In the genomic region with DNA sequence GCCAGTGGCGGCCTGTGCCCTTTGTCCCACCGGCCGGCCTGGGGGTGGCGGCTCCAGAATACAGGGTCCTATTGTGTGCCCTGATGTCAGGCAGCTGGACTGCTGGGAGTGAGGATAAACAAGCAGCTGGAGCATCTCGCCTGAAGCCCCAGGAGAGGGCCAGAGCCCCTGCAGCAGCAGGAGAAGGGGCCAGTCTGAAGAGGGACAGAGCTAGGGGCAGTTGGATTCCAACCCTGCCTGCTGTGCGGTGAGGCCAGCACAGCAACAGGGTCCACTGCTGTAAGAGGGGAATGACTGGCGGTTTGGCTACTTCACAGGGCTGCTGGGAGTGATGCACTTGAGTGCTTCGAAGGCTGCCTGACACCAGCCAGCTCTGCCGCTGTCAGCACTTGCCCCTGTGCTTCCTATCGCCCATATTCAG, we compare ENCODE assay signal across 19 cellular contexts. TPM values are rescaled to one million over a fixed set of nuclear protein-coding genes. Genes with fewer than 3 reads are reported as not detected.
DNase-seq lines count a peak whose midpoint lies in the region; ATAC-seq, FAIRE-seq and TF ChIP-seq lines count a peak whose summit lies in the region.
"Had no signal": no experiment of that assay in that cellular context is flagged by ENCODE, and none has a peak within 500 bp of the region (broad histone marks: within the 10 kb centered on the region; RNA-seq: fewer than 3 reads in every experiment).

No MANE protein-coding gene starts in this region.

- peaks cover 12% of the 10 kb centered on the region for H4K20me1 ChIP-seq in neural progenitor cell (ENCODE audit: low read depth)

- H3K9ac ChIP-seq in neural progenitor cell = no peak overlapping the region

- H3K27ac Mint-ChIP-seq in glutamatergic neuron (ENCODE audit: unreplicated experiment) (peak overlapping the region; percentile 88), neural progenitor cell (peak overlapping the region; percentile 90)
- H3K27ac Mint-ChIP-seq in activated CD4-positive, alpha-beta T cell treated with anti-CD3 and anti-CD28 coated beads, Interleukin-2, amount 10 ng/mL, durations not matched to agents 24 days and 14 days = no peak overlapping the region

- peak; percentile 96 for DNase-seq in Ammon's horn (ENCODE audit: low spot score)
- DNase-seq in Panc1 (ENCODE audit: low read depth, low spot score) = no peak
- peak; percentile 76 for DNase-seq in glutamatergic neuron
- peak; percentile 72 for DNase-seq in neural progenitor cell (ENCODE audit: low spot score)
- no peak for DNase-seq in activated CD4-positive, alpha-beta T cell treated with anti-CD3 and anti-CD28 coated beads, Interleukin-2, amount 10 ng/mL, durations not matched to agents 24 days and 14 days
- DNase-seq in NCI-H69 (lab: John Stamatoyannopoulos, UW) = no peak
- no peak for DNase-seq in small intestine
- DNase-seq: activated CD4-positive, alpha-beta T cell treated with anti-CD3 and anti-CD28 coated beads, Interleukin-2, amount 50 U/mL, for 4 hours; H7; mammary epithelial cell; NCI-H446 treated with DMSO at 0.1 percent for 48 hours; ovary; stimulated activated CD4-positive, alpha-beta T cell treated with anti-CD3 and anti-CD28 coated beads, Interleukin-1b, Interleukin-23, amount 100 ng/mL, for 48 hours; uterus had no signal

- FAIRE-seq in small intestine (lab: Jason Lieb, UNC) = no peak
- FAIRE-seq: endothelial cell of umbilical vein, GM12891, RCC 7860 had no signal

- WGBS in small intestine, 3 donors = 65 to 75% (median 70%) methylated on average over 9 to 10 of the region's 10 CpGs

- H2AFZ ChIP-seq in neural progenitor cell (replicated peaks) = no peak overlapping the region

- POLR2A ChIA-PET in Panc1 (lab: Charles Lee) = no interaction called here

- H3K36me3 ChIP-seq in Panc1 (ENCODE audit: control insufficient read depth, insufficient read depth, low read length) = no peaks in the 10 kb centered on the region
- H3K36me3 ChIP-seq in neural progenitor cell = no peaks in the 10 kb centered on the region
- H3K36me3 ChIP-seq in small intestine (ENCODE audit: control insufficient read depth in 2 of 2, insufficient read depth in 2 of 2, low read length in 2 of 2) = no peaks in the 10 kb centered on the region
- H3K36me3 ChIP-seq: ovary, uterus had no signal

- H3F3A ChIP-seq in neural progenitor cell (ENCODE audit: low read depth) = peaks cover 38% of the 10 kb centered on the region

- TF ChIP-seq CTCF in Panc1 (IDR thresholded peaks at IDR 0.05) (no peak), glutamatergic neuron (IDR thresholded peaks at IDR 0.05; ENCODE audit: partially characterized antibody, unreplicated experiment) (no peak), neural progenitor cell (IDR thresholded peaks at IDR 0.05) (no peak)

- CTCF ChIA-PET in Panc1 (lab: Charles Lee) = no interaction called here

- H3K9me3 Mint-ChIP-seq in glutamatergic neuron (ENCODE audit: unreplicated experiment) (peaks cover 12% of the 10 kb centered on the region), neural progenitor cell (no peaks in the 10 kb centered on the region)
- no peaks in the 10 kb centered on the region for H3K9me3 Mint-ChIP-seq in activated CD4-positive, alpha-beta T cell treated with anti-CD3 and anti-CD28 coated beads, Interleukin-2, amount 10 ng/mL, durations not matched to agents 24 days and 14 days

- H3K4me1 ChIP-seq in Panc1 (ENCODE audit: control insufficient read depth, insufficient read depth, low read length) (no peaks in the 10 kb centered on the region), neural progenitor cell (peaks cover 58% of the 10 kb centered on the region), small intestine (ENCODE audit: control insufficient read depth in 2 of 2, insufficient read depth in 1 of 2, low read depth in 1 of 2, low read length in 1 of 2) (peaks cover 0 to 4% of the 10 kb centered on the region in 2 donors)
- H3K4me1 ChIP-seq: body of pancreas, uterus had no signal

- no TSS peak for BruUV-seq in Panc1 (replicated peaks; lab: Mats Ljungman, UMichigan)

- H3K27me3 ChIP-seq in Panc1 (ENCODE audit: control insufficient read depth, insufficient read depth, low read length) (no peaks in the 10 kb centered on the region), neural progenitor cell (peaks cover 18% of the 10 kb centered on the region), small intestine (ENCODE audit: control insufficient read depth in 2 of 2, insufficient read depth in 2 of 2, low read length in 2 of 2) (no peaks in the 10 kb centered on the region)
- H3K27me3 ChIP-seq: body of pancreas, ovary, uterus had no signal

- peaks cover 34% of the 10 kb centered on the region for H3K4me1 Mint-ChIP-seq in glutamatergic neuron (ENCODE audit: low read depth, unreplicated experiment)
- peaks cover 54% of the 10 kb centered on the region for H3K4me1 Mint-ChIP-seq in neural progenitor cell
- H3K4me1 Mint-ChIP-seq in activated CD4-positive, alpha-beta T cell treated with anti-CD3 and anti-CD28 coated beads, Interleukin-2, amount 10 ng/mL, durations not matched to agents 24 days and 14 days = no peaks in the 10 kb centered on the region

- ATAC-seq in Panc1 = peak; percentile 73
- ATAC-seq in HG03521 (IDR thresholded peaks at IDR 0.05; ENCODE audit: unreplicated experiment) = no peak
- ATAC-seq: body of pancreas had no signal

- H3K4me2 ChIP-seq in neural progenitor cell = peak overlapping the region; percentile 58

- no peaks in the 10 kb centered on the region for H3K79me2 ChIP-seq in neural progenitor cell (ENCODE audit: low read depth)

- no peaks in the 10 kb centered on the region for H3K9me3 ChIP-seq in Panc1 (ENCODE audit: control insufficient read depth, insufficient read depth, low read depth, low read length)
- no peaks in the 10 kb centered on the region for H3K9me3 ChIP-seq in neural progenitor cell (ENCODE audit: low read depth)
- H3K9me3 ChIP-seq in small intestine (ENCODE audit: control insufficient read depth, low read depth) = no peaks in the 10 kb centered on the region
- H3K9me3 ChIP-seq: body of pancreas, ovary, uterus had no signal

- H3K36me3 Mint-ChIP-seq in glutamatergic neuron (ENCODE audit: unreplicated experiment) (no peaks in the 10 kb centered on the region), neural progenitor cell (no peaks in the 10 kb centered on the region)
- H3K36me3 Mint-ChIP-seq in activated CD4-positive, alpha-beta T cell treated with anti-CD3 and anti-CD28 coated beads, Interleukin-2, amount 10 ng/mL, durations not matched to agents 24 days and 14 days (ENCODE audit: low read depth) = no peaks in the 10 kb centered on the region

- H3K27ac ChIP-seq in Panc1 (ENCODE audit: low read length) (no peak overlapping the region), neural progenitor cell (no peak overlapping the region), small intestine (ENCODE audit: low read depth in 1 of 2, low read length in 1 of 2) (no peak overlapping the region)
- H3K27ac ChIP-seq: body of pancreas, ovary, uterus had no signal

- no peak overlapping the region for H3K4me3 ChIP-seq in Panc1 (ENCODE audit: low read depth in 2 of 2, low read length in 2 of 2)
- H3K4me3 ChIP-seq in neural progenitor cell = no peak overlapping the region
- H3K4me3 ChIP-seq in small intestine (ENCODE audit: low read depth in 1 of 2, low read length in 2 of 2) = no peak overlapping the region
- H3K4me3 ChIP-seq: body of pancreas, ovary, uterus had no signal

- in situ Hi-C loops in Panc1 (cut with HindIII; ENCODE audit: low pct_unique_long_range_greater_than_20kb, low sequenced_read_pairs) = no loop called here

- H3K27me3 Mint-ChIP-seq in glutamatergic neuron (ENCODE audit: unreplicated experiment) (peaks cover 14% of the 10 kb centered on the region), neural progenitor cell (ENCODE audit: insufficient read depth, low read depth) (peaks cover 17% of the 10 kb centered on the region)
- peaks cover 2% of the 10 kb centered on the region for H3K27me3 Mint-ChIP-seq in activated CD4-positive, alpha-beta T cell treated with anti-CD3 and anti-CD28 coated beads, Interleukin-2, amount 10 ng/mL, durations not matched to agents 24 days and 14 days

- intact Hi-C loops in Panc1 (cut with micrococcal nuclease; ENCODE audit: unreplicated experiment) = no loop called here
- intact Hi-C loops in activated CD4-positive, alpha-beta T cell treated with anti-CD3 and anti-CD28 coated beads, Interleukin-2, amount 10 ng/mL, durations not matched to agents 24 days and 14 days (cut with micrococcal nuclease) = no loop called here

- H3K4me3 Mint-ChIP-seq in glutamatergic neuron (ENCODE audit: unreplicated experiment) (peak overlapping the region; percentile 46), neural progenitor cell (peak overlapping the region; percentile 21)
- no peak overlapping the region for H3K4me3 Mint-ChIP-seq in activated CD4-positive, alpha-beta T cell treated with anti-CD3 and anti-CD28 coated beads, Interleukin-2, amount 10 ng/mL, durations not matched to agents 24 days and 14 days

RNA-seq across cellular contexts. Expression of gene RAB11FIP4, which starts 25.0 kb away (rescaled TPM):
- 10.8 TPM for total RNA-seq in Panc1 (2021; ENCODE audit: unreplicated experiment)
- 9.7 TPM for polyA plus RNA-seq in Panc1 (2012; ENCODE audit: insufficient read length)
- 103 TPM for total RNA-seq in glutamatergic neuron (ENCODE audit: unreplicated experiment)
- total RNA-seq in neural progenitor cell (ENCODE audit: low replicate concordance) = 10.2 and 19.1 TPM in 2 replicates
- total RNA-seq in activated CD4-positive, alpha-beta T cell treated with anti-CD3 and anti-CD28 coated beads, Interleukin-2, amount 10 ng/mL, durations not matched to agents 24 days and 14 days = 24.3 and 26.4 TPM in 2 replicates
- 10 to 100 TPM; 11.6 to 33.8 (median 15.4) TPM for polyA plus RNA-seq in small intestine

Comparison
In these comparisons a context has a peak if more than half of its experiments do, and no peak if none do; other contexts are left out.
1. DNase-seq: peak in Ammon's horn (single experiment), glutamatergic neuron (single experiment) and neural progenitor cell (single experiment); none in Panc1 (single experiment), activated CD4-positive, alpha-beta T cell treated with anti-CD3 and anti-CD28 coated beads, Interleukin-2, amount 10 ng/mL, durations not matched to agents 24 days and 14 days (single experiment), NCI-H69 (single experiment) and small intestine (single experiment).